In the genomic region with DNA sequence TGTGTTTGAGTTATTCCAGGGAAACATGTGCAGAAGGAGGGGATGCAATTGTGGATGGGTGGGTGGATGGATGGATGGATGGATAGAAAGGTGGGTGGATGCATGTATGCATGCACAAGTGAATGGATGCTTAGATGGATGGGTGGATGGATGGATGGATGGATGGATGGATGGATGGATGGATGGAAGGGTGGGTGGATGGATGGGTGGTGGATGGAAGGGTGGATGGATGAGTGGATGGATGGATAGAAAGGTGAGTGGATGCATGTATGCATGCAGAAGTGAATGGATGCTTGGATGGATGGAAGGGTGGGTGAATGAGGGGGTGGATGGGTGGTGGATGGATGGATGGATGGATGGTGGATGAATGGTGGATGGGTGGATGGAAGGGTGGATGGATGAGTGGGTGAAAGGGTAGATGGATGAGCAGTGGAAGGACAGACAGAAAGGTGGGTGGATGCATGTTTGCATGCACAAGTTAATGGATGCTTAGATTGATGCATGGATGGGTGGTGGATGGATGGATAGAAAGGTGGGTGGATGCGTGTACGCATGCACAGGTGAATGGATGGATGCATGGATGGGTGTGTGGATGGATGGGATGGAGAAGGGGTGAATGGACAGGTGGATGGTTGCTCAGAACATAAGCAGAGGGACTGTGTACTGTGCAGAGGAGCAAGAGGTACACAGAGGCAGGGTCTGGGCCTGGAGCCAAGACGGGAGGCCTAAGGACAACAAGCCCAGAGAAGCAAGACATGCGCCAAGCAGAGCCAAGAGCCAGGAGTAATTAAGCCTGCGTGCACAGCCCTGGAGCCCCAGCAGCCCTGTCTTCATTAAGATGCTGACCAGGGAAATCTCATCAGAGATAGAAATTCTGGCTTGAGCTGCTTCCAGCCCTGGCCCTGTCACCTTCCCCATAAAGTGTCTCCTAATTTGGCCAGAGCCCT, we compare ENCODE assay signal across 19 cellular contexts.
"Had no signal": no experiment of that assay in that cellular context is flagged by ENCODE, and none has a peak within 500 bp of the region (broad histone marks: within the 10 kb centered on the region; RNA-seq: fewer than 3 reads in every experiment).

No MANE protein-coding gene starts in this region.

- H3K9me3 Mint-ChIP-seq: activated naive CD8-positive, alpha-beta T cell treated with anti-CD3 and anti-CD28 coated beads, Interleukin-2, amount 50 U/mL, for 24 hours; activated T-helper 1 cell treated with anti-CD3 and anti-CD28 coated beads, Interleukin-12 subunit alpha, Interleukin-12 subunit beta, Interleukin-2, Interleukin-4 antibody, amounts not matched to agents 30 ng/mL and 10 ng/mL and 1 ng/mL, durations not matched to agents 14 hours and 24 hours and 36 hours had no signal

- H3K4me3 ChIP-seq: body of pancreas, lower lobe of right lung, neural progenitor cell, tibial artery had no signal

- ATAC-seq: activated CD8-positive, alpha-beta T cell treated with anti-CD3 and anti-CD28 coated beads, Interleukin-2, amount 10 ng/mL, durations not matched to agents 7 days and 5 days; activated naive CD8-positive, alpha-beta T cell treated with anti-CD3 and anti-CD28 coated beads, Interleukin-2, amount 50 U/mL, for 24 hours; body of pancreas; foreskin keratinocyte; left lobe of liver; lower lobe of right lung; stimulated activated naive CD8-positive, alpha-beta T cell treated with anti-CD3 and anti-CD28 coated beads, Interleukin-15, Interleukin-2, amounts not matched to agents 100 U/mL and 50 U/mL, for 24 hours had no signal

- H3K36me3 Mint-ChIP-seq: naive B cell, neural progenitor cell had no signal

- H3K27ac Mint-ChIP-seq: activated CD8-positive, alpha-beta T cell treated with anti-CD3 and anti-CD28 coated beads, Interleukin-2, amount 10 ng/mL, durations not matched to agents 7 days and 5 days; activated naive CD8-positive, alpha-beta T cell treated with anti-CD3 and anti-CD28 coated beads, Interleukin-2, amount 50 U/mL, for 24 hours; activated T-helper 1 cell treated with anti-CD3 and anti-CD28 coated beads, Interleukin-12 subunit alpha, Interleukin-12 subunit beta, Interleukin-2, Interleukin-4 antibody, amounts not matched to agents 30 ng/mL and 10 ng/mL and 1 ng/mL, durations not matched to agents 14 hours and 24 hours and 36 hours; naive B cell; neural progenitor cell had no signal

- H3K36me3 ChIP-seq: lower lobe of right lung, neural progenitor cell, tibial artery had no signal

- H3K27me3 ChIP-seq: body of pancreas, foreskin keratinocyte, neural progenitor cell had no signal

- H3K27ac ChIP-seq: body of pancreas, foreskin keratinocyte, lower lobe of right lung, neural progenitor cell, tibial artery had no signal

- H3K27me3 Mint-ChIP-seq: activated naive CD8-positive, alpha-beta T cell treated with anti-CD3 and anti-CD28 coated beads, Interleukin-2, amount 50 U/mL, for 24 hours had no signal

- H3K4me3 Mint-ChIP-seq: activated CD8-positive, alpha-beta T cell treated with anti-CD3 and anti-CD28 coated beads, Interleukin-2, amount 10 ng/mL, durations not matched to agents 7 days and 5 days; activated naive CD8-positive, alpha-beta T cell treated with anti-CD3 and anti-CD28 coated beads, Interleukin-2, amount 50 U/mL, for 24 hours; activated T-helper 1 cell treated with anti-CD3 and anti-CD28 coated beads, Interleukin-12 subunit alpha, Interleukin-12 subunit beta, Interleukin-2, Interleukin-4 antibody, amounts not matched to agents 30 ng/mL and 10 ng/mL and 1 ng/mL, durations not matched to agents 14 hours and 24 hours and 36 hours; naive B cell; neural progenitor cell had no signal

- H3K4me1 ChIP-seq: body of pancreas, foreskin keratinocyte, lower lobe of right lung, neural progenitor cell, tibial artery had no signal

- DNase-seq: activated CD4-positive, alpha-beta T cell treated with anti-CD3 and anti-CD28 coated beads for 1 hour; activated CD4-positive, alpha-beta T cell treated with anti-CD3 and anti-CD28 coated beads, Interleukin-2, amount 50 U/mL, for 1 hour; activated CD8-positive, alpha-beta T cell treated with anti-CD3 and anti-CD28 coated beads, Interleukin-2, amount 10 ng/mL, durations not matched to agents 7 days and 5 days; activated gamma-delta T cell; activated naive CD4-positive, alpha-beta T cell treated with anti-CD3 and anti-CD28 coated beads, Interleukin-2, amount 50 U/mL, for 16 hours; activated naive CD8-positive, alpha-beta T cell treated with anti-CD3 and anti-CD28 coated beads, Interleukin-2, amount 50 U/mL, for 24 hours; body of pancreas; dermis blood vessel endothelial cell; effector CD8-positive, alpha-beta T cell; foreskin keratinocyte; lower lobe of right lung; naive B cell; stimulated activated CD4-positive, alpha-beta T cell treated with anti-CD3 and anti-CD28 coated beads, Interleukin-4, amount 100 ng/mL, for 4 hours; stimulated activated naive CD8-positive, alpha-beta T cell treated with anti-CD3 and anti-CD28 coated beads, Interleukin-15, Interleukin-2, amounts not matched to agents 100 U/mL and 50 U/mL, for 24 hours; tibial artery had no signal

- FAIRE-seq: TTC549 had no signal

- H3K4me1 Mint-ChIP-seq: activated naive CD8-positive, alpha-beta T cell treated with anti-CD3 and anti-CD28 coated beads, Interleukin-2, amount 50 U/mL, for 24 hours; naive B cell; neural progenitor cell had no signal
